ENCODE assay signal across 26 cellular contexts in the genomic region with DNA sequence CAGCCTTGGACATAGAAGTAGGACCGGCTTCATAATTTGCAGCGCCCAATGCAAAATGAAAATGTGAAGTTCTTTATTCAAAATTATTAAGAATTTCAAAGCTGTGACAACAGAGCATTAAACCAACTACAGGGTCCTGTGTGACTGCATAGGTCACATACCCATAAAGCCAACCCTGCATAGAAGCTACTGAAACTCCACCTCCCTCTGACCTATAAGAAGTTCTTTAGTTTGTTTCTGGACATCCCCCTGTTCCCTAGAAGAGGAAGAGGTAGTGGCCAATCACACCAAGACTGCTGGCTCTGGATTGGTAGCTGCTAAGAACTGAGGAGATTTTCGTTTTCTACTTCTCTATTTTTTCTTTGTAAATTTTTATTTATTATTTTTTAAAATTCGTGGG.
"Had no signal": no experiment of that assay in that cellular context is flagged by ENCODE, and none has a peak within 500 bp of the region (broad histone marks: within the 10 kb centered on the region; RNA-seq: fewer than 3 reads in every experiment).

No MANE protein-coding gene starts in this region.

- H3K27ac ChIP-seq: left lung, lower lobe of right lung, ovary, prostate gland, skin epidermis, tibial nerve, uterus had no signal

- DNase-seq: hypothalamus; immature natural killer cell; kidney; left colon; left lung; lower lobe of right lung; mammary epithelial cell; midbrain; mucosa of descending colon; naive thymus-derived CD4-positive, alpha-beta T cell; ovary; retina; right cardiac atrium; stimulated activated CD4-positive, alpha-beta T cell treated with anti-CD3 and anti-CD28 coated beads, Interleukin-12 subunit alpha, Interleukin-12 subunit beta, amount 100 ng/mL, for 4 hours; stimulated activated CD4-positive, alpha-beta T cell treated with anti-CD3 and anti-CD28 coated beads, Interleukin-15, amount 100 ng/mL, for 24 hours; stimulated activated CD4-positive, alpha-beta T cell treated with anti-CD3 and anti-CD28 coated beads, Interleukin-2, amount 100 ng/mL, for 24 hours; stimulated activated CD4-positive, alpha-beta T cell treated with anti-CD3 and anti-CD28 coated beads, Interleukin-4, amount 100 ng/mL, for 1 hour; stimulated activated naive CD4-positive, alpha-beta T cell treated with Interleukin-2 at 50 U/mL for 16 hours; stimulated activated naive CD8-positive, alpha-beta T cell treated with anti-CD3 and anti-CD28 coated beads, Interleukin-15, amount 100 ng/mL, for 72 hours; substantia nigra; uterus had no signal

- H3K4me3 ChIP-seq: left lung, lower lobe of right lung, mucosa of descending colon, ovary, prostate gland, skin epidermis, tibial nerve, uterus had no signal

- H3K27ac Mint-ChIP-seq: immature natural killer cell; natural killer cell treated with Interleukin-12 subunit alpha and Interleukin-12 subunit beta and Interleukin-15 and Interleukin-18, amount 100 ng/mL, for 72 hours; stimulated activated naive CD8-positive, alpha-beta T cell treated with anti-CD3 and anti-CD28 coated beads, Interleukin-15, amount 100 ng/mL, for 72 hours; type B pancreatic cell had no signal

- H3K9me3 Mint-ChIP-seq: immature natural killer cell; naive thymus-derived CD4-positive, alpha-beta T cell; natural killer cell treated with Interleukin-12 subunit alpha and Interleukin-12 subunit beta and Interleukin-15 and Interleukin-18, amount 100 ng/mL, for 72 hours; stimulated activated naive CD8-positive, alpha-beta T cell treated with anti-CD3 and anti-CD28 coated beads, Interleukin-15, amount 100 ng/mL, for 72 hours; type B pancreatic cell had no signal

- H3K27me3 Mint-ChIP-seq: naive thymus-derived CD4-positive, alpha-beta T cell; natural killer cell treated with Interleukin-12 subunit alpha and Interleukin-12 subunit beta and Interleukin-15 and Interleukin-18, amount 100 ng/mL, for 72 hours; stimulated activated naive CD8-positive, alpha-beta T cell treated with anti-CD3 and anti-CD28 coated beads, Interleukin-15, amount 100 ng/mL, for 72 hours; type B pancreatic cell had no signal

- H3K4me3 Mint-ChIP-seq: immature natural killer cell; naive thymus-derived CD4-positive, alpha-beta T cell; natural killer cell treated with Interleukin-12 subunit alpha and Interleukin-12 subunit beta and Interleukin-15 and Interleukin-18, amount 100 ng/mL, for 72 hours; stimulated activated naive CD8-positive, alpha-beta T cell treated with anti-CD3 and anti-CD28 coated beads, Interleukin-15, amount 100 ng/mL, for 72 hours; type B pancreatic cell had no signal

- H3K36me3 Mint-ChIP-seq: immature natural killer cell; natural killer cell treated with Interleukin-12 subunit alpha and Interleukin-12 subunit beta and Interleukin-15 and Interleukin-18, amount 100 ng/mL, for 72 hours had no signal

- H3K27me3 ChIP-seq: left lung, ovary, tibial nerve, uterus had no signal

- H3K4me1 ChIP-seq: left lung, lower lobe of right lung, prostate gland, tibial nerve, uterus had no signal

- H3K36me3 ChIP-seq: left lung, lower lobe of right lung, ovary, prostate gland, tibial nerve, uterus had no signal
